In the genomic region with DNA sequence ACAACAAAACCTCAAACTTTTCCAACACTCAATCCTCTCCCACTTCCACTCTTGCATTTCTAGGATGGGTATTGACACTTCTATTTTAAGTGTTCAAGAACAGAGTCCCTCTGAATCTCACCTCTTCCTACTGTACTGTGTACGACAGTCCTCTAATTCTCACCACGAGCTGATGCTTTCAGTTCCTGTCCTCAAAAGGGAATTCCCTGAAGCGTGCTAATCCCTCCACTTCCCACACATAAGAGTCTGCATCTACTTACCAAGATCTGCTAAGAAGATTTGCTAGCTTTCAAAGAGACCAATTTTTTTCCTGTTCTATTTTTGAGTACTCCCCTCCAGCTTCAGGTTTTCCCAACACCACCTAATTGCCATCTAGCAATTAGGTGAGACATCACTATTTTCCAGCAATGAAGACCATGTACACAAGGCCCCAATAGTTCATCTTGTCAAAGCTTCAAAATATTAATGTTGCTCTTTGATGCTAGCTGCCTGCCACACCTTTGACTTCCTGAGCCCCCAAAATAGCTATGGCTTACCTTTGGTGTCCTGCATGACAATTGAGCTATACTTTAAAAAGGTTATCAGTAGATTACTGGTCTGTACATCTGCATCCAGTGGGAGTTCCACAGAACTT, we compare ENCODE assay signal across 10 cellular contexts. TPM values are rescaled to one million over a fixed set of nuclear protein-coding genes. Genes with fewer than 3 reads are reported as not detected.
DNase-seq lines count a peak whose midpoint lies in the region; ATAC-seq and TF ChIP-seq lines count a peak whose summit lies in the region.
"Had no signal": no experiment of that assay in that cellular context is flagged by ENCODE, and none has a peak within 500 bp of the region (broad histone marks: within the 10 kb centered on the region; RNA-seq: fewer than 3 reads in every experiment).

No MANE protein-coding gene starts in this region.

- H3K36me3 ChIP-seq in mammary epithelial cell (ENCODE audit: insufficient read depth, low read length): peaks cover 5% of the 10 kb centered on the region

- H4K20me1 ChIP-seq in mammary epithelial cell (ENCODE audit: insufficient read depth, low read length): no peaks in the 10 kb centered on the region

- DNase-seq in GM13976 (ENCODE audit: low spot score) (peak; percentile 63), iris pigment epithelial cell (ENCODE audit: low read depth) (peak; percentile 56), COLO829 (ENCODE audit: low spot score) (no peak), MCF 10A (ENCODE audit: unreplicated experiment) (no peak), mammary epithelial cell (no peak)
- DNase-seq: aorta, pancreas had no signal

- H3K27ac Mint-ChIP-seq in MCF 10A (ENCODE audit: low read depth, unreplicated experiment): no peak overlapping the region

- intact Hi-C loops in MCF 10A (cut with micrococcal nuclease) (no loop called here), mammary epithelial cell (cut with micrococcal nuclease) (no loop called here)

- WGBS in mammary epithelial cell (ENCODE audit: low coverage, missing lambda C conversion rate): 81% methylated on average over 2 of the region's 3 CpGs

- H3K9me3 ChIP-seq in mammary epithelial cell (replicated peaks; ENCODE audit: insufficient read depth, low read length): no peaks in the 10 kb centered on the region
- H3K9me3 ChIP-seq: pancreas had no signal

- H3K79me2 ChIP-seq in mammary epithelial cell (ENCODE audit: insufficient read depth, low read length): no peaks in the 10 kb centered on the region

- no peak overlapping the region for H3K27ac ChIP-seq in mammary epithelial cell (ENCODE audit: insufficient read depth, low read depth, low read length)
- H3K27ac ChIP-seq: pancreas had no signal

- H3K4me3 ChIP-seq in mammary epithelial cell (replicated peaks in 1 of 3; ENCODE audit: insufficient read depth in 1 of 3, low read depth in 2 of 3, low read length in 3 of 3): no peak overlapping the region
- H3K4me3 ChIP-seq: pancreas had no signal

- no peaks in the 10 kb centered on the region for H3K9me3 Mint-ChIP-seq in MCF 10A (ENCODE audit: unreplicated experiment)

- dilution Hi-C loops in mammary epithelial cell (cut with HindIII; ENCODE audit: low sequenced_read_pairs): no loop called here

- H3K4me1 Mint-ChIP-seq in MCF 10A (ENCODE audit: insufficient read depth, unreplicated experiment): peaks cover 14% of the 10 kb centered on the region

- CTCF ChIA-PET in MCF 10A (lab: Yijun Ruan, JAX) (interaction anchor here (0.7 to 1.2 kb wide), 3 partner anchors 9 to 166 kb away, joined by 3 read pairs; no protein-coding TSS in a partner anchor), mammary epithelial cell (lab: Charles Lee; ENCODE audit: low non-redundant PET) (interaction anchor here (0.6 to 1.2 kb wide), 2 partner anchors 112 to 187 kb away, joined by 5 to 6 read pairs; no protein-coding TSS in a partner anchor)

- no peak overlapping the region for H3K9ac ChIP-seq in mammary epithelial cell (ENCODE audit: insufficient read depth, low read length)

- peaks cover 5% of the 10 kb centered on the region for H3K4me1 ChIP-seq in mammary epithelial cell (ENCODE audit: insufficient read depth, low read length)
- H3K4me1 ChIP-seq: pancreas had no signal

- in situ Hi-C loops in GM13976 (cut with MboI; ENCODE audit: low sequenced_read_pairs, unreplicated experiment): loop anchor here (5.0 kb wide), 1 partner anchor 109 kb away; no protein-coding TSS in a partner anchor
- in situ Hi-C loops in mammary epithelial cell (cut with MboI; ENCODE audit: low sequenced_read_pairs in 2 of 2): no loop called here

- H2AFZ ChIP-seq in mammary epithelial cell (ENCODE audit: low read depth, low read length): no peak overlapping the region

- TF ChIP-seq CTCF in GM13976 (IDR thresholded peaks at IDR 0.05; ENCODE audit: borderline replicate concordance, control extremely low read depth, extremely low read depth, insufficient read depth, missing control alignments): no peak
- no peak for TF ChIP-seq CTCF in MCF 10A (IDR thresholded peaks at IDR 0.05; ENCODE audit: unreplicated experiment)
- no peak for TF ChIP-seq CTCF in mammary epithelial cell (conservative IDR thresholded peaks at IDR 0.05 in 1 of 2, IDR thresholded peaks at IDR 0.05 in 1 of 2; ENCODE audit: extremely low read depth in 1 of 2, insufficient read depth in 1 of 2, low read depth in 1 of 2, low read length in 2 of 2)

- no TSS peak for BruUV-seq in MCF 10A (replicated peaks; lab: Mats Ljungman, UMichigan)
- no TSS peak for BruUV-seq in mammary epithelial cell (replicated peaks; lab: Mats Ljungman, UMichigan)

- H3K4me3 Mint-ChIP-seq in MCF 10A (ENCODE audit: unreplicated experiment): no peak overlapping the region

- H3K27me3 ChIP-seq in mammary epithelial cell (ENCODE audit: insufficient read depth, low read length): no peaks in the 10 kb centered on the region
- H3K27me3 ChIP-seq: pancreas had no signal

- peaks cover 56% of the 10 kb centered on the region for H3K36me3 Mint-ChIP-seq in MCF 10A (ENCODE audit: insufficient read depth, unreplicated experiment)

- H3K4me2 ChIP-seq in mammary epithelial cell (ENCODE audit: insufficient read depth, low read depth, low read length): no peak overlapping the region

- ATAC-seq in GM21390 (IDR thresholded peaks at IDR 0.05; ENCODE audit: unreplicated experiment): peak; percentile 64
- peak; percentile 57 for ATAC-seq in HG03558 (IDR thresholded peaks at IDR 0.05; ENCODE audit: extremely low read depth, unreplicated experiment)
- no peak for ATAC-seq in HG03025 (IDR thresholded peaks at IDR 0.05; ENCODE audit: low FRiP score, unreplicated experiment)

- POLR2A ChIA-PET in MCF 10A (lab: Yijun Ruan, JAX): no interaction called here

- H3K27me3 Mint-ChIP-seq in MCF 10A (ENCODE audit: insufficient read depth, unreplicated experiment): no peaks in the 10 kb centered on the region

RNA-seq across cellular contexts. Expression of a gene that starts 54.4 kb away (rescaled TPM):
- total RNA-seq in MCF 10A (2022) (17.6 and 18.9 TPM in 2 replicates), mammary epithelial cell (10 to 100 TPM; 13.8 to 23.2 TPM)
- 15.0 TPM for polyA plus RNA-seq in mammary epithelial cell
- 19.8 TPM for polyA minus RNA-seq in mammary epithelial cell

Comparison
In these comparisons a context has a peak if more than half of its experiments do, and no peak if none do; other contexts are left out.
1. DNase-seq: peak in GM13976 (single experiment) and iris pigment epithelial cell (single experiment); none in COLO829 (single experiment), MCF 10A (single experiment) and mammary epithelial cell (single experiment).